9 cellular contexts compared by ENCODE assay signal in genomic region chrX:119604778-119605177, GRCh38. TPM values are rescaled to one million over a fixed set of nuclear protein-coding genes. Genes with fewer than 3 reads are reported as not detected.
DNase-seq lines count a peak whose midpoint lies in the region; ATAC-seq and TF ChIP-seq lines count a peak whose summit lies in the region.
"Had no signal": no experiment of that assay in that cellular context is flagged by ENCODE, and none has a peak within 500 bp of the region (broad histone marks: within the 10 kb centered on the region; RNA-seq: fewer than 3 reads in every experiment).

No MANE protein-coding gene starts in this region.

- no peaks in the 10 kb centered on the region for H3K9me3 ChIP-seq in iPS-15b (ENCODE audit: control insufficient read depth, insufficient read depth, low read length)
- no peaks in the 10 kb centered on the region for H3K9me3 ChIP-seq in tibial nerve

- H3K9ac ChIP-seq in iPS-15b (ENCODE audit: low read depth, low read length), result no peak overlapping the region

- TF ChIP-seq CTCF in tibial nerve (IDR thresholded peaks at IDR 0.05), result no peak

- H3K36me3 ChIP-seq in iPS-15b (ENCODE audit: control insufficient read depth, insufficient read depth, low read length), result no peaks in the 10 kb centered on the region
- peaks cover 0 to 9% (median 0%) of the 10 kb centered on the region in 3 donors for H3K36me3 ChIP-seq in tibial nerve

- no peaks in the 10 kb centered on the region for H3K4me1 ChIP-seq in iPS-15b (ENCODE audit: control insufficient read depth, insufficient read depth, low read length)
- H3K4me1 ChIP-seq in tibial nerve, result no peaks in the 10 kb centered on the region

- no peak for TF ChIP-seq POLR2A in tibial nerve (IDR thresholded peaks at IDR 0.05)

- no peaks in the 10 kb centered on the region for H3K9me3 Mint-ChIP-seq in activated T-cell treated with anti-CD3 and anti-CD28 coated beads, Interleukin-2, amount 50 U/mL, for 72 hours
- H3K9me3 Mint-ChIP-seq in activated CD4-positive, alpha-beta memory T cell treated with anti-CD3 and anti-CD28 coated beads for 36 hours, result no peaks in the 10 kb centered on the region

- H3K27me3 Mint-ChIP-seq in activated T-cell treated with anti-CD3 and anti-CD28 coated beads, Interleukin-2, amount 50 U/mL, for 72 hours (ENCODE audit: low read depth), result peaks cover 6% of the 10 kb centered on the region
- no peaks in the 10 kb centered on the region for H3K27me3 Mint-ChIP-seq in activated CD4-positive, alpha-beta memory T cell treated with anti-CD3 and anti-CD28 coated beads for 36 hours

- no peak for DNase-seq in activated T-cell treated with anti-CD3 and anti-CD28 coated beads, Interleukin-2, amount 50 U/mL, for 72 hours
- DNase-seq in activated T-cell treated with anti-CD3 and anti-CD28 coated beads for 4 hours (no peak), tibial nerve (ENCODE audit: low spot score in 2 of 2) (no peak), MV-4-11 (lab: John Stamatoyannopoulos, UW) (no peak)
- DNase-seq in activated CD4-positive, alpha-beta memory T cell treated with anti-CD3 and anti-CD28 coated beads for 36 hours, result no peak
- DNase-seq: NCI-H510A had no signal

- peak overlapping the region; percentile 49 for H3K4me3 ChIP-seq in iPS-15b (ENCODE audit: low read depth, low read length)
- H3K4me3 ChIP-seq in tibial nerve, result peak overlapping the region in 3 of 4 donors; percentile 63 to 79 (median 72)

- WGBS in tibial nerve, 2 donors, result 28 to 45% methylated on average over 9 of the region's 9 CpGs

- CTCF ChIA-PET in activated CD4-positive, alpha-beta memory T cell treated with anti-CD3 and anti-CD28 coated beads for 36 hours (lab: Charles Lee), result interaction anchor here (1.0 to 1.1 kb wide), 2 partner anchors 123 to 283 kb away, joined by 3 read pairs; no protein-coding TSS in a partner anchor

- POLR2A ChIA-PET in activated CD4-positive, alpha-beta memory T cell treated with anti-CD3 and anti-CD28 coated beads for 36 hours (lab: Charles Lee), result interaction anchor here (1.4 to 2.2 kb wide), 3 partner anchors 21 to 89 kb away, joined by 3 to 6 read pairs (median 4); partner anchors contain the start of gene SEPTIN6

- H3K27ac ChIP-seq in tibial nerve, result peak overlapping the region in 2 of 4 donors; percentile 86 to 95

- no peak for TF ChIP-seq EP300 in tibial nerve (IDR thresholded peaks at IDR 0.05)

- H3K4me3 Mint-ChIP-seq in activated T-cell treated with anti-CD3 and anti-CD28 coated beads, Interleukin-2, amount 50 U/mL, for 72 hours, result peak overlapping the region; percentile 86 to 97
- peak overlapping the region; percentile 92 for H3K4me3 Mint-ChIP-seq in activated CD4-positive, alpha-beta memory T cell treated with anti-CD3 and anti-CD28 coated beads for 36 hours

- H3K27me3 ChIP-seq in iPS-15b (ENCODE audit: control insufficient read depth, insufficient read depth, low read length) (peaks cover 34% of the 10 kb centered on the region), tibial nerve (no peaks in the 10 kb centered on the region)

- peaks cover 54% of the 10 kb centered on the region for H3K4me1 Mint-ChIP-seq in activated T-cell treated with anti-CD3 and anti-CD28 coated beads, Interleukin-2, amount 50 U/mL, for 72 hours (ENCODE audit: low read depth)
- peaks cover 33% of the 10 kb centered on the region for H3K4me1 Mint-ChIP-seq in activated CD4-positive, alpha-beta memory T cell treated with anti-CD3 and anti-CD28 coated beads for 36 hours (ENCODE audit: low read depth)

- ATAC-seq in activated T-cell treated with anti-CD3 and anti-CD28 coated beads, Interleukin-2, amount 50 U/mL, for 72 hours (replicated peaks in 1 of 2), result no peak
- ATAC-seq in GM21360 (IDR thresholded peaks at IDR 0.05; ENCODE audit: unreplicated experiment), result no peak
- ATAC-seq in HG03159 (IDR thresholded peaks at IDR 0.05; ENCODE audit: unreplicated experiment), result no peak

- H3K27ac Mint-ChIP-seq in activated T-cell treated with anti-CD3 and anti-CD28 coated beads, Interleukin-2, amount 50 U/mL, for 72 hours, result peak overlapping the region; percentile 95
- H3K27ac Mint-ChIP-seq in activated CD4-positive, alpha-beta memory T cell treated with anti-CD3 and anti-CD28 coated beads for 36 hours, result peak overlapping the region; percentile 61

- intact Hi-C loops in activated CD4-positive, alpha-beta memory T cell treated with anti-CD3 and anti-CD28 coated beads for 36 hours (cut with micrococcal nuclease), result loop anchor here (5.0 kb wide), 2 partner anchors 87 to 268 kb away; partner anchors contain the start of genes NDUFA1 and RNF113A

- H3K36me3 Mint-ChIP-seq in activated T-cell treated with anti-CD3 and anti-CD28 coated beads, Interleukin-2, amount 50 U/mL, for 72 hours (ENCODE audit: insufficient read depth in 2 of 2), result peaks cover 2 to 6% of the 10 kb centered on the region in 2 donors
- peaks cover 6% of the 10 kb centered on the region for H3K36me3 Mint-ChIP-seq in activated CD4-positive, alpha-beta memory T cell treated with anti-CD3 and anti-CD28 coated beads for 36 hours

RNA-seq across cellular contexts. Expression of gene NKRF, which starts 1.4 kb away (rescaled TPM):
- total RNA-seq in activated T-cell treated with anti-CD3 and anti-CD28 coated beads, Interleukin-2, amount 50 U/mL, for 72 hours, result 10 to 100 TPM; 15.9 to 18.8 TPM
- 10 to 100 TPM; 19.5 to 20.2 TPM for total RNA-seq in activated CD4-positive, alpha-beta memory T cell treated with anti-CD3 and anti-CD28 coated beads for 36 hours
- total RNA-seq in tibial nerve, result 1 to 10 TPM; 4.4 to 9.0 (median 6.4) TPM

RNA-seq across cellular contexts. Expression of gene UBE2A, which starts 30.4 kb away (rescaled TPM):
- 10 to 100 TPM; 75.6 to 84.8 TPM for total RNA-seq in activated T-cell treated with anti-CD3 and anti-CD28 coated beads, Interleukin-2, amount 50 U/mL, for 72 hours
- 10 to 100 TPM; 53.9 to 57.4 TPM for total RNA-seq in activated CD4-positive, alpha-beta memory T cell treated with anti-CD3 and anti-CD28 coated beads for 36 hours
- 10 to 100 TPM; 31.8 to 62.5 (median 40.5) TPM for total RNA-seq in tibial nerve

RNA-seq across cellular contexts. Expression of gene STEEP1, which starts 39.6 kb away (rescaled TPM):
- total RNA-seq in activated T-cell treated with anti-CD3 and anti-CD28 coated beads, Interleukin-2, amount 50 U/mL, for 72 hours, result 10 to 100 TPM; 22.1 to 23.5 TPM
- 10 to 100 TPM; 20.4 to 21.0 TPM for total RNA-seq in activated CD4-positive, alpha-beta memory T cell treated with anti-CD3 and anti-CD28 coated beads for 36 hours
- 10 to 100 TPM; 19.2 to 35.5 (median 30.2) TPM for total RNA-seq in tibial nerve
